ENCODE assay signal across 23 cellular contexts in genomic region chr15:71348597-71348996, GRCh38.
"Had no signal": no experiment of that assay in that cellular context is flagged by ENCODE, and none has a peak within 500 bp of the region (broad histone marks: within the 10 kb centered on the region; RNA-seq: fewer than 3 reads in every experiment).

No MANE protein-coding gene starts in this region.

- H3K27me3 ChIP-seq: Peyer's patch had no signal

- H3K9me3 Mint-ChIP-seq: activated B cell treated with CpG ODN at 0.5 μM for 24 hours; activated CD4-positive, alpha-beta memory T cell treated with anti-CD3 and anti-CD28 coated beads for 36 hours; activated CD4-positive, alpha-beta T cell treated with anti-CD3 and anti-CD28 coated beads, Interleukin-2, amount 10 ng/mL, durations not matched to agents 24 days and 14 days; activated naive CD4-positive, alpha-beta T cell treated with anti-CD3 and anti-CD28 coated beads for 36 hours; activated T-helper 17 cell treated with anti-CD3 and anti-CD28 coated beads, Interleukin-2, amount 50 U/mL, for 72 hours; T-helper 1 cell treated with Interleukin-12 subunit alpha and Interleukin-12 subunit beta and Interleukin-4 antibody, amounts not matched to agents 30 μg/mL and 1 μg/mL, for 36 hours had no signal

- ATAC-seq: activated T-helper 17 cell treated with anti-CD3 and anti-CD28 coated beads, Interleukin-2, amount 50 U/mL, for 72 hours had no signal

- H3K27me3 Mint-ChIP-seq: activated CD4-positive, alpha-beta T cell treated with anti-CD3 and anti-CD28 coated beads, Interleukin-2, amount 10 ng/mL, durations not matched to agents 24 days and 14 days had no signal

- H3K4me3 Mint-ChIP-seq: activated B cell treated with CpG ODN at 0.5 μM for 24 hours; activated CD4-positive, alpha-beta memory T cell treated with anti-CD3 and anti-CD28 coated beads for 36 hours; activated CD4-positive, alpha-beta T cell treated with anti-CD3 and anti-CD28 coated beads, Interleukin-2, amount 10 ng/mL, durations not matched to agents 24 days and 14 days; activated naive CD4-positive, alpha-beta T cell treated with anti-CD3 and anti-CD28 coated beads for 36 hours; activated naive CD8-positive, alpha-beta T cell; activated T-helper 17 cell treated with anti-CD3 and anti-CD28 coated beads, Interleukin-2, amount 50 U/mL, for 72 hours; T-helper 1 cell treated with Interleukin-12 subunit alpha and Interleukin-12 subunit beta and Interleukin-4 antibody, amounts not matched to agents 30 μg/mL and 1 μg/mL, for 36 hours had no signal

- H3K4me1 Mint-ChIP-seq: activated B cell treated with CpG ODN at 0.5 μM for 24 hours; activated CD4-positive, alpha-beta T cell treated with anti-CD3 and anti-CD28 coated beads, Interleukin-2, amount 10 ng/mL, durations not matched to agents 24 days and 14 days; activated T-helper 17 cell treated with anti-CD3 and anti-CD28 coated beads, Interleukin-2, amount 50 U/mL, for 72 hours had no signal

- H3K4me3 ChIP-seq: Peyer's patch had no signal

- DNase-seq: activated B cell treated with CpG ODN at 0.5 μM for 24 hours; activated CD4-positive, alpha-beta memory T cell treated with anti-CD3 and anti-CD28 coated beads for 36 hours; activated CD4-positive, alpha-beta T cell treated with anti-CD3 and anti-CD28 coated beads for 1 hour; activated CD4-positive, alpha-beta T cell treated with anti-CD3 and anti-CD28 coated beads, Interleukin-2, amount 10 ng/mL, durations not matched to agents 24 days and 14 days; activated CD8-positive, alpha-beta memory T cell treated with anti-CD3 and anti-CD28 coated beads for 24 hours; activated gamma-delta T cell; activated naive CD4-positive, alpha-beta T cell treated with anti-CD3 and anti-CD28 coated beads for 36 hours; activated T-cell treated with anti-CD3 and anti-CD28 coated beads for 4 hours; activated T-cell treated with anti-CD3 and anti-CD28 coated beads, Interleukin-2, amount 50 U/mL, for 48 hours; amygdala; MM.1S; NCI-H1105; NCI-H1436; NCI-H1694 treated with DMSO at 0.1 percent for 48 hours; NCI-H2029 treated with DMSO at 0.1 percent for 48 hours; NCI-H510A; NCI-H82; Peyer's patch; Right ventricle myocardium superior had no signal

- H3K36me3 Mint-ChIP-seq: activated CD4-positive, alpha-beta memory T cell treated with anti-CD3 and anti-CD28 coated beads for 36 hours; activated naive CD8-positive, alpha-beta T cell had no signal

- H3K27ac ChIP-seq: Peyer's patch, RWPE1 had no signal

- H3K27ac Mint-ChIP-seq: activated B cell treated with CpG ODN at 0.5 μM for 24 hours; activated CD4-positive, alpha-beta memory T cell treated with anti-CD3 and anti-CD28 coated beads for 36 hours; activated CD4-positive, alpha-beta T cell treated with anti-CD3 and anti-CD28 coated beads, Interleukin-2, amount 10 ng/mL, durations not matched to agents 24 days and 14 days; activated naive CD4-positive, alpha-beta T cell treated with anti-CD3 and anti-CD28 coated beads for 36 hours; activated naive CD8-positive, alpha-beta T cell; activated T-helper 17 cell treated with anti-CD3 and anti-CD28 coated beads, Interleukin-2, amount 50 U/mL, for 72 hours; T-helper 1 cell treated with Interleukin-12 subunit alpha and Interleukin-12 subunit beta and Interleukin-4 antibody, amounts not matched to agents 30 μg/mL and 1 μg/mL, for 36 hours had no signal

- H3K4me1 ChIP-seq: Peyer's patch had no signal

- H3K36me3 ChIP-seq: Peyer's patch had no signal

- H3K9me3 ChIP-seq: Peyer's patch had no signal
